ENCODE assay signal across 1 cellular context in genomic region chr9:105088499-105088898, GRCh38.
TF ChIP-seq lines count a peak whose summit lies in the region.

No MANE protein-coding gene starts in this region.

TF ChIP-seq in H1, 55 proteins besides CTCF, POLR2A, EP300 and RAD21:
- TF ChIP-seq SP4 (IDR thresholded peaks at IDR 0.05; ENCODE audit: low read length) (no peak), TEAD4 (IDR thresholded peaks at IDR 0.05; ENCODE audit: low read depth, low read length) (peak; percentile 42; the same call in 1 of the 2 replicates), TAF7 (optimal IDR thresholded peaks at IDR 0.05; ENCODE audit: borderline replicate concordance, low read depth, low read length) (no peak), CHD7 (IDR thresholded peaks at IDR 0.05; ENCODE audit: insufficient replicate concordance, low read length) (no peak), FOSL1 (IDR thresholded peaks at IDR 0.05; ENCODE audit: insufficient read depth, low read depth, low read length) (no peak), YY1 (IDR thresholded peaks at IDR 0.05; ENCODE audit: low read depth, low read length) (peak; percentile 76)
TF ChIP-seq in H1: peak in this region for 2.
